11 cellular contexts compared by ENCODE assay signal in the genomic region with DNA sequence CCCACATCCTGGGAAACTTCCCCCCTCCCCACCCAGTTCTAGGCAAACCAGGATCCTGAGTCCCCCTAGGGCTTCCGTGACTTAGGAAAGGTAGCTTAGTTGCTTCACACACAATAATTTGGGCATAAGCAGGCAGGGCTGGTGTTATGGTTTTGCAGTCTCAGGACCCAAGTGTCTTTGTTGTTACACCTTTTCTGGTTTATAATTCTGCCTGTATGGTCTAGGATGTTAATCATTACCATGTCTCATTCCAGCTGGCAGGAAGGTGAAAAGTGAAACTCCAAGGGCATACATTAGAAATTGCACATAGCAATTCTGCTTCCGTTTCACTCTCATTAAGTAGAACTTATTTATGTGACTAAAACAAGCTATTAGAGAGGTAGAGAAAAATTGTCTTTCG. TPM values are rescaled to one million over a fixed set of nuclear protein-coding genes. Genes with fewer than 3 reads are reported as not detected.
A peak's percentile ranks its signal among the peaks of the same experiment; 100 is the strongest.
DNase-seq lines count a peak whose midpoint lies in the region; ATAC-seq, FAIRE-seq and TF ChIP-seq lines count a peak whose summit lies in the region.
"Had no signal": no experiment of that assay in that cellular context is flagged by ENCODE, and none has a peak within 500 bp of the region (broad histone marks: within the 10 kb centered on the region; RNA-seq: fewer than 3 reads in every experiment).

No MANE protein-coding gene starts in this region.

- DNase-seq in NCI-H2029 treated with DMSO at 0.1 percent for 48 hours (lab: John Stamatoyannopoulos, UW): peak; percentile 27
- no peak for DNase-seq in NCI-H2029 (lab: John Stamatoyannopoulos, UW)
- peak; percentile 11 for DNase-seq in HuH-7.5 (ENCODE audit: low spot score)
- DNase-seq in kidney: no peak
- DNase-seq in urothelium cell line (ENCODE audit: low spot score): no peak
- DNase-seq in left ventricle myocardium superior: no peak
- DNase-seq in activated T-cell treated with anti-CD3 and anti-CD28 coated beads for 4 hours: no peak
- no peak for DNase-seq in stimulated activated naive B cell treated with anti-CD40 and anti-IgM and Interleukin-4, amounts not matched to agents 10 μg/mL and 1 μg/mL and 100 μg/mL, for 72 hours
- DNase-seq: GF-D8, PC-3 had no signal

- no peak overlapping the region for H3K27ac Mint-ChIP-seq in stimulated activated naive B cell treated with anti-CD40 and anti-IgM and Interleukin-4, amounts not matched to agents 10 μg/mL and 1 μg/mL and 100 μg/mL, for 72 hours

- peak overlapping the region; percentile 55 to 65 for H3K9ac ChIP-seq in kidney (ENCODE audit: low read length in 2 of 2)

- no peaks in the 10 kb centered on the region for H3K27me3 Mint-ChIP-seq in stimulated activated naive B cell treated with anti-CD40 and anti-IgM and Interleukin-4, amounts not matched to agents 10 μg/mL and 1 μg/mL and 100 μg/mL, for 72 hours

- H3K4me1 ChIP-seq in kidney (ENCODE audit: control insufficient read depth in 1 of 2, insufficient read depth in 1 of 2, low read depth in 1 of 2, low read length in 2 of 2): peaks cover 0 to 4% of the 10 kb centered on the region in 2 donors

- intact Hi-C loops in kidney (cut with DNase I) (no loop called here), left ventricle myocardium superior (cut with micrococcal nuclease) (no loop called here)

- H3K4me1 Mint-ChIP-seq in stimulated activated naive B cell treated with anti-CD40 and anti-IgM and Interleukin-4, amounts not matched to agents 10 μg/mL and 1 μg/mL and 100 μg/mL, for 72 hours: peaks cover 0 to 3% of the 10 kb centered on the region in 2 donors

- ATAC-seq in left ventricle myocardium superior: no peak
- ATAC-seq in stimulated activated naive B cell treated with anti-CD40 and anti-IgM and Interleukin-4, amounts not matched to agents 10 μg/mL and 1 μg/mL and 100 μg/mL, for 72 hours (replicated peaks): no peak
- ATAC-seq: PC-3 had no signal

- no peaks in the 10 kb centered on the region for H3K36me3 ChIP-seq in kidney (ENCODE audit: control insufficient read depth in 1 of 2, insufficient read depth in 2 of 2, low read length in 2 of 2)

- TF ChIP-seq CTCF in kidney (IDR thresholded peaks at IDR 0.05; ENCODE audit: borderline replicate concordance, extremely low read depth, insufficient read depth): no peak

- H3K4me3 ChIP-seq in kidney (ENCODE audit: low read length in 2 of 2): peak overlapping the region; percentile 54 to 80

- FAIRE-seq in kidney (lab: Jason Lieb, UNC): no peak
- no peak for FAIRE-seq in urothelium cell line (lab: Jason Lieb, UNC)

- peak overlapping the region; percentile 72 to 93 for H3K27ac ChIP-seq in kidney (ENCODE audit: low read depth in 2 of 2, low read length in 2 of 2)

- no peaks in the 10 kb centered on the region for H3K9me3 ChIP-seq in kidney (ENCODE audit: control insufficient read depth in 1 of 2, low read length in 2 of 2)

- H3K9me3 Mint-ChIP-seq in stimulated activated naive B cell treated with anti-CD40 and anti-IgM and Interleukin-4, amounts not matched to agents 10 μg/mL and 1 μg/mL and 100 μg/mL, for 72 hours: no peaks in the 10 kb centered on the region

- no peak overlapping the region for H3K4me3 Mint-ChIP-seq in stimulated activated naive B cell treated with anti-CD40 and anti-IgM and Interleukin-4, amounts not matched to agents 10 μg/mL and 1 μg/mL and 100 μg/mL, for 72 hours

- H3K36me3 Mint-ChIP-seq in stimulated activated naive B cell treated with anti-CD40 and anti-IgM and Interleukin-4, amounts not matched to agents 10 μg/mL and 1 μg/mL and 100 μg/mL, for 72 hours: peaks cover 4 to 6% of the 10 kb centered on the region in 2 donors

RNA-seq across cellular contexts. Expression of gene UGT8, which starts 16.8 kb away (rescaled TPM):
- total RNA-seq in kidney (42.2 TPM), left ventricle myocardium superior (0.12 TPM)
- polyA plus RNA-seq in kidney (ENCODE audit: insufficient read depth, low read depth, low replicate concordance): 20.0 TPM
- total RNA-seq: pulmonary artery endothelial cell had no signal

Comparison
In these comparisons a context has a peak if more than half of its experiments do, and no peak if none do; other contexts are left out.
1. DNase-seq: peak in NCI-H2029 treated with DMSO at 0.1 percent for 48 hours (single experiment) and HuH-7.5 (single experiment); none in NCI-H2029 (single experiment), kidney (single experiment), urothelium cell line (single experiment), left ventricle myocardium superior (single experiment), activated T-cell treated with anti-CD3 and anti-CD28 coated beads for 4 hours (single experiment) and stimulated activated naive B cell treated with anti-CD40 and anti-IgM and Interleukin-4, amounts not matched to agents 10 μg/mL and 1 μg/mL and 100 μg/mL, for 72 hours (single experiment).
2. RNA of gene UGT8, which starts 16.8 kb away (total RNA-seq): 42.2 TPM in kidney (single experiment); 0.12 TPM in left ventricle myocardium superior (single experiment); every median in the first group is over 10 times any median in the second.